ENCODE assay signal across 8 cellular contexts in genomic region chr17:31094600-31095238, GRCh38. TPM values are rescaled to one million over a fixed set of nuclear protein-coding genes. Genes with fewer than 3 reads are reported as not detected.
DNase-seq lines count a peak whose midpoint lies in the region; ATAC-seq, FAIRE-seq and TF ChIP-seq lines count a peak whose summit lies in the region.

Gene NF1 (plus strand): TSS chr17:31094977. CDS start chr17:31095310, 333 bp downstream.

- H2BK15ac ChIP-seq in neuronal stem cell (ENCODE audit: low read length) = peak within 1 kb of the TSS; percentile 95

- peak; percentile 41 for TF ChIP-seq POLR2A in HCT116 (IDR thresholded peaks at IDR 0.05; ENCODE audit: borderline replicate concordance, extremely low read depth, insufficient read depth, insufficient read length)

- H3K27ac ChIP-seq in HCT116 (ENCODE audit: low read depth, low read length) (peak within 1 kb of the TSS; percentile 68), neuronal stem cell (replicated peaks; ENCODE audit: low read length) (peak within 1 kb of the TSS; percentile 95), subcutaneous abdominal adipose tissue (ENCODE audit: low read depth, low read length) (peak within 1 kb of the TSS; percentile 86)

- TF ChIP-seq CTCF in HCT116 (IDR thresholded peaks at IDR 0.05 in 2 of 3, conservative IDR thresholded peaks at IDR 0.05 in 1 of 3; ENCODE audit: borderline replicate concordance in 1 of 3, insufficient read depth in 1 of 3, low read depth in 2 of 3, low read length in 2 of 3) = no peak

- H3K4me3 ChIP-seq in HCT116 (replicated peaks in 1 of 2; ENCODE audit: low read depth in 1 of 2, low read length in 2 of 2) = peak within 1 kb of the TSS; percentile 81 to 97
- peak within 1 kb of the TSS; percentile 62 to 98 for H3K4me3 ChIP-seq in neuronal stem cell (ENCODE audit: low read length in 2 of 2)
- H3K4me3 ChIP-seq in subcutaneous abdominal adipose tissue (ENCODE audit: low read depth in 1 of 5, low read length in 5 of 5) = peak within 1 kb of the TSS; percentile 69 to 82 (median 79)

- H3K79me1 ChIP-seq in neuronal stem cell (ENCODE audit: low read depth, low read length) = no peaks in the 10 kb centered on the region

- CTCF ChIA-PET in HCT116 (lab: Charles Lee) = interaction anchor here (1.2 kb wide), 1 partner anchor 119 kb away, joined by 3 read pairs; no protein-coding TSS in a partner anchor

- no peaks in the 10 kb centered on the region for H3K36me3 ChIP-seq in HCT116 (ENCODE audit: control insufficient read depth in 1 of 2, insufficient read depth in 2 of 2, low read length in 2 of 2)
- peaks cover 2 to 9% of the 10 kb centered on the region in 2 donors for H3K36me3 ChIP-seq in neuronal stem cell (replicated peaks in 1 of 2; ENCODE audit: control insufficient read depth in 2 of 2, insufficient read depth in 2 of 2, low read length in 2 of 2)
- H3K36me3 ChIP-seq in subcutaneous abdominal adipose tissue (ENCODE audit: control insufficient read depth in 5 of 5, insufficient read depth in 5 of 5, low read length in 5 of 5) = no peaks in the 10 kb centered on the region

- WGBS in neuronal stem cell (ENCODE audit: extremely low coverage in 2 of 2, insufficient read length in 2 of 2, insufficient replicate concordance in 1 of 2), 2 donors = no CpG with 5 or more reads among the region's 46 CpGs

- H2BK12ac ChIP-seq in neuronal stem cell (ENCODE audit: low read length) = no peak within 1 kb of the TSS

- H2AFZ ChIP-seq in HCT116 (ENCODE audit: low read depth, low read length, poor library complexity, severe bottlenecking) (no peak within 1 kb of the TSS), neuronal stem cell (ENCODE audit: low read length) (peak within 1 kb of the TSS; percentile 95)

- in situ Hi-C loops in SK-MEL-5 (cut with HindIII; ENCODE audit: low pct_unique_long_range_greater_than_20kb, low sequenced_read_pairs) = no loop called here

- peak; percentile 67 for FAIRE-seq in G401.6 (lab: Jason Lieb, UNC)

- peak within 1 kb of the TSS; percentile 74 for H2AK5ac ChIP-seq in neuronal stem cell (ENCODE audit: low read depth, low read length)

- no peak within 1 kb of the TSS for H3K4ac ChIP-seq in neuronal stem cell (ENCODE audit: low read length)

- peak; percentile 93 for ATAC-seq in HCT116

- peak within 1 kb of the TSS; percentile 94 for H3K23ac ChIP-seq in neuronal stem cell (ENCODE audit: low read depth, low read length, poor library complexity)

- H2BK120ac ChIP-seq in neuronal stem cell (ENCODE audit: low read depth, low read length) = peak within 1 kb of the TSS; percentile 93

- RAD21 ChIA-PET in HCT116 (lab: Charles Lee; ENCODE audit: low non-redundant PET in 1 of 2, low total read pairs in 2 of 2, uncharacterized antibody in 2 of 2, unreplicated experiment in 2 of 2) = no interaction called here

- H3K14ac ChIP-seq in neuronal stem cell (ENCODE audit: low read length) = peak within 1 kb of the TSS; percentile 75

- intact Hi-C loops in HCT116 (cut with micrococcal nuclease) = no loop called here

- no peak within 1 kb of the TSS for H4K8ac ChIP-seq in neuronal stem cell (ENCODE audit: low read depth, low read length)

- no peaks in the 10 kb centered on the region for H3K9me2 ChIP-seq in HCT116 (ENCODE audit: insufficient read depth)

- H3K27me3 ChIP-seq in HCT116 (ENCODE audit: insufficient read depth, low read length) (no peaks in the 10 kb centered on the region), neuronal stem cell (ENCODE audit: control insufficient read depth in 3 of 3, insufficient read depth in 3 of 3, low read depth in 1 of 3, low read length in 3 of 3) (no peaks in the 10 kb centered on the region), subcutaneous abdominal adipose tissue (ENCODE audit: control insufficient read depth in 5 of 5, insufficient read depth in 4 of 5, low read length in 5 of 5) (no peaks in the 10 kb centered on the region)

- H3K79me2 ChIP-seq in HCT116 (ENCODE audit: insufficient read depth, low read length) = peaks cover 45% of the 10 kb centered on the region

- POLR2A ChIA-PET in HCT116 (lab: Charles Lee) = interaction anchor here (1.0 to 1.6 kb wide), 7 partner anchors 10 to 41 kb away, joined by 3 to 6 read pairs (median 5); no protein-coding TSS in a partner anchor

- BruUV-seq in HCT116 (replicated peaks; lab: Mats Ljungman, UMichigan) = no TSS peak

- H3K9ac ChIP-seq in HCT116 (ENCODE audit: low read length) = peak within 1 kb of the TSS; percentile 96
- peak within 1 kb of the TSS; percentile 91 for H3K9ac ChIP-seq in neuronal stem cell (ENCODE audit: low read depth, low read length, poor library complexity)
- H3K9ac ChIP-seq in subcutaneous abdominal adipose tissue (ENCODE audit: low read length in 5 of 5) = peak within 1 kb of the TSS; percentile 39 to 89 (median 78)

- H3K9me3 ChIP-seq in HCT116 (ENCODE audit: control insufficient read depth in 1 of 2, insufficient read depth in 1 of 2, low read depth in 1 of 2, low read length in 2 of 2) (no peaks in the 10 kb centered on the region), neuronal stem cell (replicated peaks in 1 of 2; ENCODE audit: control insufficient read depth in 2 of 2, insufficient read depth in 1 of 2, low read depth in 1 of 2, low read length in 2 of 2) (no peaks in the 10 kb centered on the region), subcutaneous abdominal adipose tissue (ENCODE audit: control insufficient read depth in 5 of 5, low read length in 5 of 5) (no peaks in the 10 kb centered on the region)

- peak within 1 kb of the TSS; percentile 94 for H3K18ac ChIP-seq in neuronal stem cell (ENCODE audit: low read length)

- H3K4me1 ChIP-seq in HCT116 (ENCODE audit: control insufficient read depth in 1 of 2, insufficient read depth in 2 of 2, low read length in 2 of 2) = peaks cover 3 to 15% of the 10 kb centered on the region in 2 experiments; a peak in 3 of 4 replicates
- peaks cover 0 to 3% of the 10 kb centered on the region in 2 donors for H3K4me1 ChIP-seq in neuronal stem cell (ENCODE audit: control insufficient read depth in 2 of 2, insufficient read depth in 1 of 2, low read depth in 1 of 2, low read length in 2 of 2)
- peaks cover 0 to 13% (median 13%) of the 10 kb centered on the region in 5 donors for H3K4me1 ChIP-seq in subcutaneous abdominal adipose tissue (ENCODE audit: control insufficient read depth in 5 of 5, insufficient read depth in 5 of 5, low read length in 5 of 5)

- TF ChIP-seq RAD21 in HCT116 (IDR thresholded peaks at IDR 0.05; ENCODE audit: low read depth) = no peak

- H2BK5ac ChIP-seq in neuronal stem cell (ENCODE audit: low read length) = peak within 1 kb of the TSS; percentile 96

- DNase-seq in HCT116 (ENCODE audit: low read depth, low spot score) (peak; percentile 85), NAMALWA (ENCODE audit: low spot score) (peak; percentile 93), SK-MEL-5 (ENCODE audit: low read depth, low spot score) (peak; percentile 96), foreskin melanocyte (peak; percentile 89), neuronal stem cell (ENCODE audit: low spot score) (peak; percentile 93)
- DNase-seq in activated naive CD4-positive, alpha-beta T cell treated with Interleukin-2 at 50 U/mL for 16 hours = peak; percentile 87

- peak within 1 kb of the TSS; percentile 98 for H4K91ac ChIP-seq in neuronal stem cell (ENCODE audit: low read depth, low read length, poor library complexity)

- H3K4me2 ChIP-seq in HCT116 (ENCODE audit: low read length) (peak within 1 kb of the TSS; percentile 82), neuronal stem cell (ENCODE audit: insufficient read depth, low read length, poor library complexity, severe bottlenecking) (peak within 1 kb of the TSS; percentile 80)

- H4K20me1 ChIP-seq in HCT116 (ENCODE audit: insufficient read depth) = no peaks in the 10 kb centered on the region; the same call in 1 of the 2 replicates

TF ChIP-seq in HCT116, 20 proteins besides CTCF, POLR2A, EP300 and RAD21 (continues in another document):
- no peak for TF ChIP-seq SP1 (IDR thresholded peaks at IDR 0.05; ENCODE audit: low read depth)
- no peak for TF ChIP-seq FOSL1 (IDR thresholded peaks at IDR 0.05; ENCODE audit: low read depth)
- peak; percentile 90 for TF ChIP-seq YY1 (IDR thresholded peaks at IDR 0.05; ENCODE audit: extremely low read depth, insufficient replicate concordance, low read depth, low read length)
- peak; percentile 81 for TF ChIP-seq POLR2AphosphoS5 (IDR thresholded peaks at IDR 0.05; ENCODE audit: low read depth, low read length)
- TF ChIP-seq ATF3 (IDR thresholded peaks at IDR 0.05) = no peak
- peak; percentile 29 for TF ChIP-seq TCF7L2 (IDR thresholded peaks at IDR 0.05; ENCODE audit: borderline replicate concordance, extremely low read depth, insufficient read depth, insufficient read length)
- no peak for TF ChIP-seq CBX3 (IDR thresholded peaks at IDR 0.05; ENCODE audit: low read depth)
- no peak for TF ChIP-seq ZFX (IDR thresholded peaks at IDR 0.05)
- no peak for TF ChIP-seq SRF (IDR thresholded peaks at IDR 0.05; ENCODE audit: low read depth)
- no peak for TF ChIP-seq ZNF274 (IDR thresholded peaks at IDR 0.05; ENCODE audit: low read depth, low read length)
- peak; percentile 55 for TF ChIP-seq JUND (IDR thresholded peaks at IDR 0.05)
- TF ChIP-seq ZBTB33 (IDR thresholded peaks at IDR 0.05; ENCODE audit: extremely low read depth, insufficient replicate concordance, low read length) = no peak

RNA-seq across cellular contexts. Expression of gene NF1, which starts in this region (rescaled TPM):
- total RNA-seq in HCT116 (2021; ENCODE audit: unreplicated experiment) = 20.8 TPM
- 6.3 and 7.7 TPM in 2 replicates for polyA plus RNA-seq in HCT116 (2012)
- 25.1 and 26.5 TPM in 2 replicates for total RNA-seq in SK-MEL-5 (2014; rRNA removed; shearing (Covaris generic))
- polyA plus RNA-seq in SK-MEL-5 (2015; cell fraction: cytosol; rRNA removed) = 32.0 and 38.9 TPM in 2 replicates
- 24.8 and 25.8 TPM in 2 replicates for polyA plus RNA-seq in SK-MEL-5 (2015; cell fraction: nucleus; rRNA removed)
- polyA plus RNA-seq in neuronal stem cell (2013, experiment 1 of 2) = 21.8 TPM
- 21.5 TPM for polyA plus RNA-seq in neuronal stem cell (2013, experiment 2 of 2)

Comparison
In these comparisons a context has a peak if more than half of its experiments do, and no peak if none do; other contexts are left out.
1. Peak in every context shown above with its lines: DNase-seq, ATAC-seq, H3K4me3 ChIP-seq and H3K27ac ChIP-seq.